20 cellular contexts compared by ENCODE assay signal in genomic region chr18:36752929-36753865, GRCh38.
DNase-seq lines count a peak whose midpoint lies in the region; ATAC-seq and TF ChIP-seq lines count a peak whose summit lies in the region.
"Had no signal": no experiment of that assay in that cellular context is flagged by ENCODE, and none has a peak within 500 bp of the region (broad histone marks: within the 10 kb centered on the region; RNA-seq: fewer than 3 reads in every experiment).

No MANE protein-coding gene starts in this region.

- 38% methylated on average over 3 of the region's 3 CpGs for WGBS in right cardiac atrium
- WGBS in stomach, 5 donors = 41 to 52% (median 44%) methylated on average over 3 of the region's 3 CpGs

- DNase-seq in AG09309 (ENCODE audit: low read depth) (no peak), NCI-H526 (lab: John Stamatoyannopoulos, UW) (peak; percentile 27 to 32), dedifferentiated amniotic fluid mesenchymal stem cell (ENCODE audit: extremely low spot score) (peak; percentile 18), right cardiac atrium (no peak), NCI-H226 (no peak), mesothelial cell of epicardium (ENCODE audit: low spot score in 2 of 2, unreplicated experiment in 2 of 2) (no peak), stomach (no peak)
- no peak for DNase-seq in naive thymus-derived CD8-positive, alpha-beta T cell
- DNase-seq: activated CD4-positive, CD25-positive, alpha-beta regulatory T cell treated with anti-CD3 and anti-CD28 coated beads, Interleukin-2, amount 50 U/mL, for 72 hours; effector CD8-positive, alpha-beta T cell; EL; midbrain; NCI-H187; NCI-H446 treated with DMSO at 0.1 percent for 48 hours; occipital lobe; SHP77 treated with DMSO at 0.1 percent for 48 hours; sigmoid colon; stimulated activated CD4-positive, alpha-beta T cell treated with anti-CD3 and anti-CD28 coated beads, Interleukin-1b, Interleukin-23, amount 100 ng/mL, for 48 hours; stimulated activated naive CD8-positive, alpha-beta T cell treated with anti-CD3 and anti-CD28 coated beads, Interleukin-15, Interleukin-2, amounts not matched to agents 100 U/mL and 50 U/mL, for 24 hours had no signal

- H3K27me3 Mint-ChIP-seq in naive thymus-derived CD8-positive, alpha-beta T cell = peaks cover 0 to 14% (median 8%) of the 10 kb centered on the region in 5 donors
- no peaks in the 10 kb centered on the region for H3K27me3 Mint-ChIP-seq in mesothelial cell of epicardium (ENCODE audit: low read depth)

- TF ChIP-seq CTCF in AG09309 (IDR thresholded peaks at IDR 0.05; ENCODE audit: control insufficient read depth, insufficient read depth, low read depth, low read length, missing control alignments) (peak; percentile 22), mesothelial cell of epicardium (IDR thresholded peaks at IDR 0.05; ENCODE audit: unreplicated experiment) (no peak), stomach (IDR thresholded peaks at IDR 0.05) (no peak)

- no peaks in the 10 kb centered on the region for H3K36me3 Mint-ChIP-seq in naive thymus-derived CD8-positive, alpha-beta T cell
- H3K36me3 Mint-ChIP-seq in mesothelial cell of epicardium = no peaks in the 10 kb centered on the region

- ATAC-seq in right cardiac atrium = peak; percentile 21 to 43
- ATAC-seq in naive thymus-derived CD8-positive, alpha-beta T cell = no peak
- ATAC-seq: stimulated activated naive CD8-positive, alpha-beta T cell treated with anti-CD3 and anti-CD28 coated beads, Interleukin-15, Interleukin-2, amounts not matched to agents 100 U/mL and 50 U/mL, for 24 hours had no signal

- no peak overlapping the region for H3K27ac Mint-ChIP-seq in naive thymus-derived CD8-positive, alpha-beta T cell
- H3K27ac Mint-ChIP-seq in mesothelial cell of epicardium = no peak overlapping the region
- H3K27ac Mint-ChIP-seq: T-helper 2 cell treated with Interferon-gamma antibody and Interleukin-4, amounts not matched to agents 5 μg/mL and 100 μg/mL, for 36 hours had no signal

- H3K27ac ChIP-seq in right cardiac atrium (ENCODE audit: low read length) (peak overlapping the region; percentile 72), stomach (no peak overlapping the region)

- TF ChIP-seq POLR2A in stomach (IDR thresholded peaks at IDR 0.05) = no peak

- H3K9me3 ChIP-seq in right cardiac atrium (ENCODE audit: control insufficient read depth, low read length) (no peaks in the 10 kb centered on the region), stomach (no peaks in the 10 kb centered on the region)
- H3K9me3 ChIP-seq: sigmoid colon had no signal

- no peaks in the 10 kb centered on the region for H3K36me3 ChIP-seq in stomach
- H3K36me3 ChIP-seq: sigmoid colon had no signal

- H3K4me1 ChIP-seq in right cardiac atrium (ENCODE audit: control insufficient read depth, insufficient read depth, low read length) = no peaks in the 10 kb centered on the region
- H3K4me1 ChIP-seq in stomach = peaks cover 0 to 12% (median 0%) of the 10 kb centered on the region in 4 donors

- no peak overlapping the region for H3K4me3 Mint-ChIP-seq in naive thymus-derived CD8-positive, alpha-beta T cell
- H3K4me3 Mint-ChIP-seq in mesothelial cell of epicardium = no peak overlapping the region
- H3K4me3 Mint-ChIP-seq: T-helper 2 cell treated with Interferon-gamma antibody and Interleukin-4, amounts not matched to agents 5 μg/mL and 100 μg/mL, for 36 hours had no signal

- intact Hi-C loops in right cardiac atrium (cut with DNase I) (loop anchor here in 1 of 4 donors (10.0 kb wide), 1 partner anchor 68 kb away; no protein-coding TSS in a partner anchor), stomach (cut with DNase I; ENCODE audit: low total_unique reads) (loop anchor here (10.0 kb wide), 1 partner anchor 68 kb away; no protein-coding TSS in a partner anchor)

- H3K27me3 ChIP-seq in right cardiac atrium (ENCODE audit: control insufficient read depth, insufficient read depth) = no peaks in the 10 kb centered on the region
- no peaks in the 10 kb centered on the region for H3K27me3 ChIP-seq in stomach
- H3K27me3 ChIP-seq: sigmoid colon had no signal

- H3K9me3 Mint-ChIP-seq in naive thymus-derived CD8-positive, alpha-beta T cell = peaks cover 0 to 3% (median 0%) of the 10 kb centered on the region in 9 donors
- H3K9me3 Mint-ChIP-seq in mesothelial cell of epicardium = peaks cover 11% of the 10 kb centered on the region
- H3K9me3 Mint-ChIP-seq: T-helper 2 cell treated with Interferon-gamma antibody and Interleukin-4, amounts not matched to agents 5 μg/mL and 100 μg/mL, for 36 hours had no signal

- no peak overlapping the region for H3K4me3 ChIP-seq in AG09309 (ENCODE audit: control insufficient read depth, low read depth, low read length)
- no peak overlapping the region for H3K4me3 ChIP-seq in right cardiac atrium (ENCODE audit: low read length)
- no peak overlapping the region for H3K4me3 ChIP-seq in stomach
- H3K4me3 ChIP-seq: sigmoid colon had no signal

- H3K4me1 Mint-ChIP-seq in naive thymus-derived CD8-positive, alpha-beta T cell = no peaks in the 10 kb centered on the region
- peaks cover 9% of the 10 kb centered on the region for H3K4me1 Mint-ChIP-seq in mesothelial cell of epicardium

- POLR2A ChIA-PET in naive thymus-derived CD8-positive, alpha-beta T cell (lab: Charles Lee) = no interaction called here

- no peak for TF ChIP-seq EP300 in stomach (IDR thresholded peaks at IDR 0.05)

Comparison
In these comparisons a context has a peak if more than half of its experiments do, and no peak if none do; other contexts are left out.
1. DNase-seq: peak in NCI-H526 (2 of 2) and dedifferentiated amniotic fluid mesenchymal stem cell (single experiment); none in AG09309 (single experiment), right cardiac atrium (0 of 3), naive thymus-derived CD8-positive, alpha-beta T cell (0 of 10), NCI-H226 (single experiment), mesothelial cell of epicardium (0 of 2) and stomach (single experiment).
2. ATAC-seq: peak in right cardiac atrium (2 of 2); none in naive thymus-derived CD8-positive, alpha-beta T cell (0 of 2).